ENCODE assay signal across 27 cellular contexts in the genomic region with DNA sequence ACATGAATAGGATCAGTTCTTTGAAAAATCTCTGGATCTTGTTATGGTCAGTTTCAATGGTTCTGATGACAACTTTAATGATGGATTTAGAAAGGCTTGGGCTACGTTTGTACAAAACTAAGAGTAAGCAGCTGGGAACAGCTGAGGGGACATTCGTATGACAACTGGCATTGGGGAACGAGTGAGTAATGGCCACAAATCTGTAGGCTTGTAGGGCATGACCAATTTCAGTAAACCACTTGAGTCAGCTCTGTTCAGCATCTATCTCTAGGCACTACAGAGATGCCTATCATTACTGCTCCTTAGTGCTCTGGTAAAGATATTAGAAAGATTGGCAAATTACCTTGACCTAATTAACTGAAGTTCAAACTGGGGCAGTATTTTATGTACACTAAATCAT.
DNase-seq lines count a peak whose midpoint lies in the region; ATAC-seq and TF ChIP-seq lines count a peak whose summit lies in the region.
"Had no signal": no experiment of that assay in that cellular context is flagged by ENCODE, and none has a peak within 500 bp of the region (broad histone marks: within the 10 kb centered on the region; RNA-seq: fewer than 3 reads in every experiment).

No MANE protein-coding gene starts in this region.

- no peak for TF ChIP-seq CTCF in osteoblast (IDR thresholded peaks at IDR 0.05; ENCODE audit: extremely low read depth, low read depth, low read length)

- H3K9me3 Mint-ChIP-seq in activated T-cell treated with anti-CD3 and anti-CD28 coated beads, Interleukin-2, amount 50 U/mL, for 4 hours: peaks cover 6% of the 10 kb centered on the region
- H3K9me3 Mint-ChIP-seq: CD14-positive monocyte, GM23338, H9 had no signal

- peak; percentile 44 for ATAC-seq in HG03432 (IDR thresholded peaks at IDR 0.05; ENCODE audit: unreplicated experiment)
- ATAC-seq in activated T-cell treated with anti-CD3 and anti-CD28 coated beads, Interleukin-2, amount 50 U/mL, for 4 hours: no peak
- ATAC-seq: GM23338, PC-3 had no signal

- H3K9me3 ChIP-seq in osteoblast (ENCODE audit: low read depth, low read length): peaks cover 6% of the 10 kb centered on the region
- H3K9me3 ChIP-seq: BE2C had no signal

- H3K4me1 Mint-ChIP-seq in activated T-cell treated with anti-CD3 and anti-CD28 coated beads, Interleukin-2, amount 50 U/mL, for 4 hours (ENCODE audit: low read depth): no peaks in the 10 kb centered on the region
- H3K4me1 Mint-ChIP-seq: CD14-positive monocyte; CD8-positive, alpha-beta memory T cell; H9 had no signal

- H3K4me3 Mint-ChIP-seq in activated T-cell treated with anti-CD3 and anti-CD28 coated beads, Interleukin-2, amount 50 U/mL, for 4 hours: no peak overlapping the region
- H3K4me3 Mint-ChIP-seq: CD14-positive monocyte; CD8-positive, alpha-beta memory T cell; GM23338; H9; HFFc6 had no signal

- H3K4me1 ChIP-seq in osteoblast (ENCODE audit: insufficient read depth, low read length): no peaks in the 10 kb centered on the region

- H2AFZ ChIP-seq in osteoblast (ENCODE audit: low read length): no peak overlapping the region
- H2AFZ ChIP-seq: GM23338 had no signal

- H3K4me2 ChIP-seq in osteoblast (ENCODE audit: insufficient read depth, low read length): no peak overlapping the region
- H3K4me2 ChIP-seq: GM23338 had no signal

- H3K27me3 Mint-ChIP-seq in activated T-cell treated with anti-CD3 and anti-CD28 coated beads, Interleukin-2, amount 50 U/mL, for 4 hours (ENCODE audit: low read depth): no peaks in the 10 kb centered on the region
- H3K27me3 Mint-ChIP-seq: CD8-positive, alpha-beta memory T cell had no signal

- H3K4me3 ChIP-seq in osteoblast (ENCODE audit: insufficient read depth, low read length): no peak overlapping the region
- H3K4me3 ChIP-seq: GM23338 had no signal

- H3K36me3 ChIP-seq in osteoblast (ENCODE audit: insufficient read depth, low read length): no peaks in the 10 kb centered on the region
- H3K36me3 ChIP-seq: BE2C had no signal

- no peaks in the 10 kb centered on the region for H3K79me2 ChIP-seq in osteoblast (ENCODE audit: insufficient read depth, low read length)

- no peaks in the 10 kb centered on the region for H3K36me3 Mint-ChIP-seq in activated T-cell treated with anti-CD3 and anti-CD28 coated beads, Interleukin-2, amount 50 U/mL, for 4 hours (ENCODE audit: insufficient read depth)
- H3K36me3 Mint-ChIP-seq: CD14-positive monocyte; CD8-positive, alpha-beta memory T cell had no signal

- H4K20me1 ChIP-seq in osteoblast (ENCODE audit: insufficient read depth, low read length): no peaks in the 10 kb centered on the region

- H3K27me3 ChIP-seq in osteoblast (ENCODE audit: insufficient read depth, low read length): no peaks in the 10 kb centered on the region
- H3K27me3 ChIP-seq: BE2C had no signal

- no peak overlapping the region for H3K27ac ChIP-seq in osteoblast (ENCODE audit: low read depth, low read length)

- peak; percentile 38 for DNase-seq in NCI-H748 (lab: John Stamatoyannopoulos, UW; ENCODE audit: unreplicated experiment)
- DNase-seq in NCI-H748 treated with DMSO at 0.1 percent for 48 hours (lab: John Stamatoyannopoulos, UW): no peak
- peak; percentile 23 for DNase-seq in SK-N-DZ (ENCODE audit: low spot score)
- peak; percentile 10 for DNase-seq in osteoblast (ENCODE audit: insufficient read length, low spot score, missing footprints)
- no peak for DNase-seq in activated T-cell treated with anti-CD3 and anti-CD28 coated beads, Interleukin-2, amount 50 U/mL, for 4 hours
- no peak for DNase-seq in activated CD4-positive, alpha-beta T cell treated with anti-CD3 and anti-CD28 coated beads, Interleukin-2, amount 50 U/mL, for 1 hour
- no peak for DNase-seq in stimulated activated CD4-positive, alpha-beta T cell treated with anti-CD3 and anti-CD28 coated beads, Interleukin-12 subunit alpha, Interleukin-12 subunit beta, amount 100 ng/mL, for 4 hours
- DNase-seq: 8988T; ACHN; BE2C; Calu3; CD8-positive, alpha-beta memory T cell; H9; HFFc6; Karpas-422; MV-4-11; NCI-H1105; NCI-H1436 treated with DMSO at 0.1 percent for 48 hours; NCI-H2029; NCI-H446 treated with DMSO at 0.1 percent for 48 hours; NCI-H526; NK-92 treated with Interleukin-12 subunit alpha and Interleukin-12 subunit beta, amount 100 ng/mL, for 24 hours; PC-3; T-helper 1 cell had no signal

Comparison
In these comparisons a context has a peak if more than half of its experiments do, and no peak if none do; other contexts are left out.
1. DNase-seq: peak in NCI-H748 (single experiment), SK-N-DZ (single experiment) and osteoblast (single experiment); none in NCI-H748 treated with DMSO at 0.1 percent for 48 hours (single experiment), activated T-cell treated with anti-CD3 and anti-CD28 coated beads, Interleukin-2, amount 50 U/mL, for 4 hours (single experiment), activated CD4-positive, alpha-beta T cell treated with anti-CD3 and anti-CD28 coated beads, Interleukin-2, amount 50 U/mL, for 1 hour (single experiment) and stimulated activated CD4-positive, alpha-beta T cell treated with anti-CD3 and anti-CD28 coated beads, Interleukin-12 subunit alpha, Interleukin-12 subunit beta, amount 100 ng/mL, for 4 hours (single experiment).